In the genomic region with DNA sequence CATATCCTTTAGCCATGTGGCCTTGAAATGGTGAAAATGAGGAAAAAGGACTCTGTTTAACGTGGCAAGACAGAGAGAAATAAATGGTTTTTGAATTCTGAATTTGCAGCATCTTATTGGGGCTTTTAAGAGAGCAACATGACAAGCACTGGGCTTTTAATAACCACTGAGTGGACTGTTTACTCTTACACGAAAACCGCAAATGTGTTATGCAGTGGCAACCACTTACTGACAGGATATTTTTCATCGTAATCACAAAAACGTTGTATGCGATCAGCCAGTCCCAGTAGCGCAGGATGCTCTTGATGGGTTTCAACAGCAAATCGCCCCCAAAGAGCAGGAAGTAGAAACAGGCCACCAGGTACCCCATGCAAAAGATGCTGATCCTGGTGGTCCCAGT, we compare ENCODE assay signal across 23 cellular contexts.
DNase-seq lines count a peak whose midpoint lies in the region; ATAC-seq, FAIRE-seq and TF ChIP-seq lines count a peak whose summit lies in the region.
"Had no signal": no experiment of that assay in that cellular context is flagged by ENCODE, and none has a peak within 500 bp of the region (broad histone marks: within the 10 kb centered on the region; RNA-seq: fewer than 3 reads in every experiment).

No MANE protein-coding gene starts in this region.

- no peak overlapping the region for H3K27ac ChIP-seq in heart left ventricle
- H3K27ac ChIP-seq: 22Rv1, PC-9, SJSA1 had no signal

- no peak for TF ChIP-seq POLR2A in heart left ventricle (IDR thresholded peaks at IDR 0.05)

- peaks cover 0 to 3% (median 0%) of the 10 kb centered on the region in 9 donors for H3K27me3 ChIP-seq in heart left ventricle
- H3K27me3 ChIP-seq: MG63, SJSA1 had no signal

- FAIRE-seq in urothelium cell line (lab: Jason Lieb, UNC), result peak; percentile 20
- FAIRE-seq: H54, HepG2 had no signal

- no peaks in the 10 kb centered on the region for H3K4me1 ChIP-seq in heart left ventricle

- 74 to 81% (median 77%) methylated on average over 8 of the region's 8 CpGs for WGBS in heart left ventricle, 4 donors

- no peak for TF ChIP-seq CTCF in heart left ventricle (IDR thresholded peaks at IDR 0.05)

- intact Hi-C loops in heart left ventricle (cut with DNase I), result no loop called here

- ATAC-seq in HG03097 (IDR thresholded peaks at IDR 0.05; ENCODE audit: low FRiP score, unreplicated experiment), result no peak
- no peak for ATAC-seq in heart left ventricle
- no peak for ATAC-seq in GM21825 (IDR thresholded peaks at IDR 0.05; ENCODE audit: unreplicated experiment)
- ATAC-seq: HepG2 had no signal

- DNase-seq in NCI-H187 treated with DMSO at 0.1 percent for 48 hours (lab: John Stamatoyannopoulos, UW) (peak; percentile 36), NCI-H187 (lab: John Stamatoyannopoulos, UW) (no peak), RPMI8226 (peak; percentile 33), ecto neural progenitor cell (ENCODE audit: low spot score) (peak; percentile 2), urothelium cell line (ENCODE audit: low spot score) (no peak), heart left ventricle (no peak)
- DNase-seq: ACHN, DMS153, KBM-7, MG63, NCI-H1105 treated with DMSO at 0.1 percent for 48 hours, NCI-H2081, NCI-H2171, NCI-H226, NCI-H510A treated with DMSO at 0.1 percent for 48 hours, PC-9, Right ventricle myocardium superior had no signal

- no peak overlapping the region for H3K4me3 ChIP-seq in heart left ventricle
- H3K4me3 ChIP-seq: MG63, PC-9, SJSA1 had no signal

- H3K36me3 ChIP-seq in heart left ventricle, result no peaks in the 10 kb centered on the region
- H3K36me3 ChIP-seq: SJSA1 had no signal

- H3K9me3 ChIP-seq in heart left ventricle, result no peaks in the 10 kb centered on the region
- H3K9me3 ChIP-seq: MG63, SJSA1 had no signal

Comparison
In these comparisons a context has a peak if more than half of its experiments do, and no peak if none do; other contexts are left out.
1. DNase-seq: peak in NCI-H187 treated with DMSO at 0.1 percent for 48 hours (single experiment), RPMI8226 (single experiment) and ecto neural progenitor cell (single experiment); none in NCI-H187 (0 of 2), urothelium cell line (single experiment) and heart left ventricle (0 of 5).